ENCODE assay signal across 8 cellular contexts in the genomic region with DNA sequence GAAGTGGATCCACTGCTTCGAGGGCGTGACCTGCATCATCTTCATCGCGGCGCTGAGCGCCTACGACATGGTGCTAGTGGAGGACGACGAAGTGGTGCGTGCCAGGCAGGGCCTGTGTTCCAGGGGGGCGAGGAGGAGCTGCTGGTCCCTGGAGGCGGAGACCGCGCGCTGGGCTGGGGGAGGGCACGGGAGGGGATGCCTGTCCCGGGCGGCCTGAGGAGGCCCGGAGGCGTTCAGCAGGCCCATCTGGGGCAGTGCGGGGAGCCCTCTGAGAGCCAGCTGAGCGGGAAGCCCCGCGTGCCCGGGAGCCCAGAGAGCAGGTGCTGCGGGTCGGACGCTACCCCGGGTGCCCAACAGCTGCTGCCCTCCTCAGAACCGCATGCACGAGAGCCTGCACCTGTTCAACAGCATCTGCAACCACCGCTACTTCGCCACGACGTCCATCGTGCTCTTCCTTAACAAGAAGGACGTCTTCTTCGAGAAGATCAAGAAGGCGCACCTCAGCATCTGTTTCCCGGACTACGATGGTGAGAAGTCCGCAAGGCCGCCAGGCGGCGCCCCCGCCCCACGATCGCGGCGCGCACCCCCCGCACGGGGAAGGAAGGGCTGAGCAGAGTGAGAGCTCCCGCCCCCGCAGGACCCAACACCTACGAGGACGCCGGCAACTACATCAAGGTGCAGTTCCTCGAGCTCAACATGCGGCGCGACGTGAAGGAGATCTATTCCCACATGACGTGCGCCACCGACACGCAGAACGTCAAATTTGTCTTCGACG. TPM values are rescaled to one million over a fixed set of nuclear protein-coding genes. Genes with fewer than 3 reads are reported as not detected.
A peak's percentile ranks its signal among the peaks of the same experiment; 100 is the strongest.
DNase-seq lines count a peak whose midpoint lies in the region; ATAC-seq, FAIRE-seq and TF ChIP-seq lines count a peak whose summit lies in the region.

No MANE protein-coding gene starts in this region.

- no peak overlapping the region for H3K4me2 ChIP-seq in PC-9

- BruUV-seq in A673 (replicated peaks; lab: Mats Ljungman, UMichigan): no TSS peak
- no TSS peak for BruUV-seq in PC-9 (replicated peaks; lab: Mats Ljungman, UMichigan)

- H3K9me2 ChIP-seq in PC-9 (ENCODE audit: insufficient read depth): no peaks in the 10 kb centered on the region

- 0 out of 2 replicates have a peak, but pooled peaks cover 2% of the 10 kb centered on the region for H3F3A ChIP-seq in PC-9 (ENCODE audit: insufficient read depth, low read depth)

- H3K27ac ChIP-seq in A673 (ENCODE audit: low read depth, low read length, poor library complexity, severe bottlenecking) (no peak overlapping the region), PC-9 (no peak overlapping the region), pancreas (no peak overlapping the region), testis (no peak overlapping the region)

- FAIRE-seq in GM18507 (lab: Jason Lieb, UNC): peak; percentile 65
- FAIRE-seq in pancreas (lab: Jason Lieb, UNC): no peak

- no peaks in the 10 kb centered on the region for H3K36me3 ChIP-seq in A673 (ENCODE audit: insufficient read depth, low read length, poor library complexity, severe bottlenecking)
- no peaks in the 10 kb centered on the region for H3K36me3 ChIP-seq in PC-9 (ENCODE audit: low read depth)
- no peaks in the 10 kb centered on the region for H3K36me3 ChIP-seq in pancreas
- H3K36me3 ChIP-seq in testis (ENCODE audit: low read depth, missing control alignments): no peaks in the 10 kb centered on the region

- H2AFZ ChIP-seq in PC-9: no peak overlapping the region

- H4K20me1 ChIP-seq in PC-9 (ENCODE audit: insufficient read depth): no peaks in the 10 kb centered on the region

- H3K4me1 ChIP-seq in A673 (ENCODE audit: insufficient read depth, low read length, poor library complexity, severe bottlenecking) (no peaks in the 10 kb centered on the region), PC-9 (replicated peaks; ENCODE audit: insufficient read depth) (0 out of 2 replicates have a peak, but pooled peaks cover 7% of the 10 kb centered on the region), pancreas (peaks cover 0 to 19% (median 5%) of the 10 kb centered on the region in 3 donors), testis (peaks cover 9% of the 10 kb centered on the region)

- WGBS in pancreas, 2 donors: 9 to 10% methylated on average over 63 to 70 of the region's 70 CpGs
- 8 to 23% methylated on average over 13 to 61 of the region's 70 CpGs for WGBS in testis, 2 donors

- H3K27me3 ChIP-seq in A673 (replicated peaks; ENCODE audit: insufficient read depth, low read depth, low read length, poor library complexity) (peaks cover 19% of the 10 kb centered on the region), PC-9 (ENCODE audit: insufficient read depth, low read depth) (no peaks in the 10 kb centered on the region), pancreas (peaks cover 0 to 7% (median 0%) of the 10 kb centered on the region in 4 donors), testis (peaks cover 3% of the 10 kb centered on the region)

- intact Hi-C loops in A673 (cut with micrococcal nuclease; ENCODE audit: unreplicated experiment): loop anchor here (2.0 kb wide), 1 partner anchor 32 kb away; no protein-coding TSS in a partner anchor
- intact Hi-C loops in PC-9 (cut with micrococcal nuclease; ENCODE audit: unreplicated experiment): loop anchor here (1.0 kb wide), 2 partner anchors 32 to 79 kb away; no protein-coding TSS in a partner anchor
- intact Hi-C loops in pancreas (cut with DNase I): loop anchor here in 2 of 3 donors (2.0 to 5.0 kb wide), 3 partner anchors 30 to 78 kb away; no protein-coding TSS in a partner anchor
- intact Hi-C loops in testis (cut with DNase I; ENCODE audit: low total_unique reads): loop anchor here (5.0 to 10.0 kb wide), 2 partner anchors 33 to 80 kb away; partner anchors contain the start of gene LSMEM2

- H3K9me3 ChIP-seq in A673 (ENCODE audit: low read depth, low read length, poor library complexity, severe bottlenecking) (no peaks in the 10 kb centered on the region), PC-9 (ENCODE audit: insufficient read depth, low read depth) (no peaks in the 10 kb centered on the region), pancreas (no peaks in the 10 kb centered on the region), testis (no peaks in the 10 kb centered on the region)

- TF ChIP-seq POLR2A in testis (IDR thresholded peaks at IDR 0.05): no peak

- no peaks in the 10 kb centered on the region for H3K9me3 Mint-ChIP-seq in activated T-helper 17 cell treated with anti-CD3 and anti-CD28 coated beads, Interleukin-2, amount 50 U/mL, for 72 hours

- TF ChIP-seq CTCF in A673 (conservative IDR thresholded peaks at IDR 0.05; ENCODE audit: low read depth, low read length): peak; percentile 81
- TF ChIP-seq CTCF in PC-9 (conservative IDR thresholded peaks at IDR 0.05): peak; percentile 61
- TF ChIP-seq CTCF in foreskin fibroblast (IDR thresholded peaks at IDR 0.05; ENCODE audit: low read depth, low read length): peak; percentile 82
- TF ChIP-seq CTCF in pancreas (IDR thresholded peaks at IDR 0.05): peak; percentile 51 to 73 (median 66)
- peak; percentile 79 to 84 (median 79) for TF ChIP-seq CTCF in testis (IDR thresholded peaks at IDR 0.05)

- CTCF ChIA-PET in A673 (lab: Charles Lee) (interaction anchor here (0.7 to 1.2 kb wide), 4 partner anchors 32 to 66 kb away, joined by 3 to 7 read pairs (median 4); partner anchors contain the start of gene GNAI2), PC-9 (lab: Charles Lee) (interaction anchor here (1.3 to 1.7 kb wide), 4 partner anchors 12 to 52 kb away, joined by 4 to 13 read pairs (median 6); no protein-coding TSS in a partner anchor)

- peaks cover 3% of the 10 kb centered on the region for H3K27me3 Mint-ChIP-seq in activated T-helper 17 cell treated with anti-CD3 and anti-CD28 coated beads, Interleukin-2, amount 50 U/mL, for 72 hours

- H3K4me1 Mint-ChIP-seq in activated T-helper 17 cell treated with anti-CD3 and anti-CD28 coated beads, Interleukin-2, amount 50 U/mL, for 72 hours: no peaks in the 10 kb centered on the region

- H3K79me2 ChIP-seq in PC-9 (ENCODE audit: low read depth): no peaks in the 10 kb centered on the region

- H3K27ac Mint-ChIP-seq in activated T-helper 17 cell treated with anti-CD3 and anti-CD28 coated beads, Interleukin-2, amount 50 U/mL, for 72 hours: no peak overlapping the region

- DNase-seq in A673 (ENCODE audit: low spot score): peak; percentile 55
- DNase-seq in GM18507 (ENCODE audit: extremely low spot score, insufficient read length, low read depth): peak; percentile 57
- peak in 1 of 2 experiments; percentile 72 for DNase-seq in PC-9
- peak; percentile 53 to 82 for DNase-seq in foreskin fibroblast
- peak; percentile 59 to 90 (median 80) for DNase-seq in pancreas
- DNase-seq in testis: peak; percentile 75

- peak; percentile 80 for ATAC-seq in activated T-helper 17 cell treated with anti-CD3 and anti-CD28 coated beads, Interleukin-2, amount 50 U/mL, for 72 hours (replicated peaks)
- peak; percentile 80 to 86 (median 84) for ATAC-seq in pancreas
- ATAC-seq in HG02763 (IDR thresholded peaks at IDR 0.05; ENCODE audit: unreplicated experiment): no peak

- H3K4me3 ChIP-seq in A673 (ENCODE audit: low read depth, low read length, poor library complexity, severe bottlenecking) (no peak overlapping the region), PC-9 (no peak overlapping the region), foreskin fibroblast (ENCODE audit: low read depth in 1 of 2, low read length in 2 of 2) (peak overlapping the region in 1 of 2 donors; percentile 10), pancreas (peak overlapping the region in 1 of 4 donors; percentile 14), testis (no peak overlapping the region)

- no peaks in the 10 kb centered on the region for H3K36me3 Mint-ChIP-seq in activated T-helper 17 cell treated with anti-CD3 and anti-CD28 coated beads, Interleukin-2, amount 50 U/mL, for 72 hours (ENCODE audit: low read depth)

- H3K4me3 Mint-ChIP-seq in activated T-helper 17 cell treated with anti-CD3 and anti-CD28 coated beads, Interleukin-2, amount 50 U/mL, for 72 hours: peak overlapping the region; percentile 29

- POLR2A ChIA-PET in A673 (lab: Charles Lee; ENCODE audit: low non-redundant PET) (no interaction called here), PC-9 (lab: Charles Lee; ENCODE audit: unreplicated experiment) (interaction anchor here (0.6 kb wide), 1 partner anchor 74 kb away, joined by 4 read pairs; the partner anchor contains the start of gene SEMA3B)

RNA-seq across cellular contexts. Expression of gene GNAT1, which starts 2.9 kb away (rescaled TPM):
- total RNA-seq in A673 (2021) (not detected in 2 replicates), PC-9 (2021) (0.48 TPM in 1 of 2 replicates, not detected in the other), pancreas (not detected), testis (1 to 10 TPM in 1 of 2 donors, under 1 TPM in 1; 0.93 to 1.2 TPM)
- total RNA-seq in activated T-helper 17 cell treated with anti-CD3 and anti-CD28 coated beads, Interleukin-2, amount 50 U/mL, for 72 hours: not detected
- polyA plus RNA-seq in pancreas (not detected), testis (ENCODE audit: insufficient read depth, low read depth, low replicate concordance) (2.3 TPM)

RNA-seq across cellular contexts. Expression of gene SLC38A3, which starts 10.8 kb away (rescaled TPM):
- total RNA-seq in A673 (2021): 0.31 TPM in 1 of 2 replicates, not detected in the other
- total RNA-seq in PC-9 (2021): 0.33 and 0.37 TPM in 2 replicates
- total RNA-seq in activated T-helper 17 cell treated with anti-CD3 and anti-CD28 coated beads, Interleukin-2, amount 50 U/mL, for 72 hours: under 1 TPM in 1 of 2 donors, not detected in 1; 0.71 TPM
- total RNA-seq in pancreas: 10 to 100 TPM; 21.2 to 57.9 (median 38.6) TPM
- polyA plus RNA-seq in pancreas: 10 to 100 TPM; 35.2 to 40.8 TPM
- 1 to 10 TPM; 4.3 to 5.4 TPM for total RNA-seq in testis
- 3.4 TPM for polyA plus RNA-seq in testis (ENCODE audit: insufficient read depth, low read depth, low replicate concordance)

RNA-seq across cellular contexts. Expression of gene SEMA3F, which starts 39.2 kb away (rescaled TPM):
- total RNA-seq in A673 (2021): 3.9 and 7.8 TPM in 2 replicates
- total RNA-seq in PC-9 (2021): 34.0 and 49.1 TPM in 2 replicates
- 1 to 10 TPM in 1 of 2 donors, not detected in 1; 1.5 TPM for total RNA-seq in activated T-helper 17 cell treated with anti-CD3 and anti-CD28 coated beads, Interleukin-2, amount 50 U/mL, for 72 hours
- total RNA-seq in pancreas: 1 to 10 TPM; 1.4 to 7.7 (median 2.9) TPM
- polyA plus RNA-seq in pancreas: 1 to 10 TPM; 7.1 to 8.8 TPM
- total RNA-seq in testis: 1 to 10 TPM; 6.9 to 8.3 TPM
- polyA plus RNA-seq in testis (ENCODE audit: insufficient read depth, low read depth, low replicate concordance): 7.5 TPM

RNA-seq across cellular contexts. Expression of gene GNAI2, which starts 41.7 kb away (rescaled TPM):
- total RNA-seq in A673 (2021) (115 and 124 TPM in 2 replicates), PC-9 (2021) (156 and 201 TPM in 2 replicates), pancreas (100 to 1,000 TPM in 1 of 6 donors, 10 to 100 TPM in 5; 26.9 to 104 (median 42.9) TPM), testis (100 to 1,000 TPM; 239 to 343 TPM)
- 100 to 1,000 TPM; 283 to 392 TPM for total RNA-seq in activated T-helper 17 cell treated with anti-CD3 and anti-CD28 coated beads, Interleukin-2, amount 50 U/mL, for 72 hours
- polyA plus RNA-seq in pancreas (10 to 100 TPM; 54.1 to 97.6 TPM), testis (ENCODE audit: insufficient read depth, low read depth, low replicate concordance) (238 TPM)
